Comparison of ENCODE assay signal across 9 cellular contexts in genomic region chr16:49441366-49441780, GRCh38.
DNase-seq lines count a peak whose midpoint lies in the region; ATAC-seq and TF ChIP-seq lines count a peak whose summit lies in the region.
"Had no signal": no experiment of that assay in that cellular context is flagged by ENCODE, and none has a peak within 500 bp of the region (broad histone marks: within the 10 kb centered on the region; RNA-seq: fewer than 3 reads in every experiment).

No MANE protein-coding gene starts in this region.

- peak overlapping the region; percentile 30; the same call in 1 of the 2 replicates for H3K4me3 ChIP-seq in GM12865 (ENCODE audit: low read depth, low read length)
- peak overlapping the region; percentile 34 for H3K4me3 ChIP-seq in left ventricle myocardium inferior

- no peaks in the 10 kb centered on the region for H3K36me3 ChIP-seq in left ventricle myocardium inferior
- H3K36me3 ChIP-seq: neutrophil had no signal

- H3K27ac ChIP-seq in left ventricle myocardium inferior (replicated peaks) (peak overlapping the region; percentile 62), foreskin keratinocyte (no peak overlapping the region)
- H3K27ac ChIP-seq: neutrophil had no signal

- intact Hi-C loops in left ventricle myocardium inferior (cut with micrococcal nuclease), result no loop called here

- peak; percentile 46 for TF ChIP-seq CTCF in GM12865 (IDR thresholded peaks at IDR 0.05; ENCODE audit: insufficient read depth, low read depth, low read length, missing control alignments)
- TF ChIP-seq CTCF in left ventricle myocardium inferior (IDR thresholded peaks at IDR 0.05; ENCODE audit: borderline replicate concordance), result peak; percentile 46
- no peak for TF ChIP-seq CTCF in foreskin keratinocyte (conservative IDR thresholded peaks at IDR 0.05)

- H3K4me1 ChIP-seq in left ventricle myocardium inferior, result peaks cover 18% of the 10 kb centered on the region
- H3K4me1 ChIP-seq in foreskin keratinocyte, result no peaks in the 10 kb centered on the region

- H3K9me3 ChIP-seq in left ventricle myocardium inferior (replicated peaks), result no peaks in the 10 kb centered on the region
- H3K9me3 ChIP-seq: neutrophil had no signal

- H3K27me3 ChIP-seq in left ventricle myocardium inferior (ENCODE audit: low read depth), result peaks cover 29% of the 10 kb centered on the region
- H3K27me3 ChIP-seq in foreskin keratinocyte, result no peaks in the 10 kb centered on the region

- in situ Hi-C loops in KBM-7 (cut with MboI; ENCODE audit: low pct_unique_long_range_greater_than_20kb, low sequenced_read_pairs), result no loop called here

- peak; percentile 99 for ATAC-seq in GM21515 (IDR thresholded peaks at IDR 0.05; ENCODE audit: unreplicated experiment)
- no peak for ATAC-seq in foreskin keratinocyte

- DNase-seq in GM12865 (ENCODE audit: low read depth) (peak; percentile 92), KBM-7 (peak; percentile 60), left ventricle myocardium inferior (peak; percentile 33), NCI-H345 (lab: John Stamatoyannopoulos, UW) (no peak), foreskin keratinocyte (no peak)
- DNase-seq in activated CD8-positive, alpha-beta memory T cell treated with anti-CD3 and anti-CD28 coated beads, Interleukin-2, amount 50 U/mL, for 1 hour (ENCODE audit: extremely low read depth), result peak; percentile 26
- DNase-seq in stimulated activated CD4-positive, alpha-beta T cell treated with anti-CD3 and anti-CD28 coated beads, Interleukin-4, amount 100 ng/mL, for 4 hours, result peak; percentile 38 to 52

Comparison
In these comparisons a context has a peak if more than half of its experiments do, and no peak if none do; other contexts are left out.
1. DNase-seq: peak in GM12865 (single experiment), KBM-7 (single experiment), activated CD8-positive, alpha-beta memory T cell treated with anti-CD3 and anti-CD28 coated beads, Interleukin-2, amount 50 U/mL, for 1 hour (single experiment), left ventricle myocardium inferior (single experiment) and stimulated activated CD4-positive, alpha-beta T cell treated with anti-CD3 and anti-CD28 coated beads, Interleukin-4, amount 100 ng/mL, for 4 hours (2 of 2); none in NCI-H345 (single experiment) and foreskin keratinocyte (0 of 2).